Comparison of ENCODE assay signal across 8 cellular contexts in the genomic region with DNA sequence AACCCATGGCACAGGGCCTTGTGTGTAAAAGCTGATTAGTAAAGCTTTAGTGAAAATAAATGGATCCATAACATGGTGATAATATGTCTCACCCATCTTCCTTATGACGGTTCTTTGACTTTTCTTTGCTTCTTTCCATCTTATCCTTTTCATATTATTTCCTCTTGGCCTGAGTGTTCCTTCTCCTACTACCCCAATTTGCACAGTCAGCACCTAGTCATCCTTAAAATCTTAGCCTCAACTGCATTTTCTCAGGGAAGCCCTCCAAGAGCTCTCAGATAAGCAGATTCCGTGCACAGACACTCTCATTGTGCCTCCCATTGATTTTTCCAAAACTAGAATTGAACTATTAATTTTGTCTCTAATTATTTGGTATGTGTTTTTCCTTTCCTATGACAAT.
"Had no signal": no experiment of that assay in that cellular context is flagged by ENCODE, and none has a peak within 500 bp of the region (broad histone marks: within the 10 kb centered on the region; RNA-seq: fewer than 3 reads in every experiment).

No MANE protein-coding gene starts in this region.

- H2AFZ ChIP-seq: GM23248 had no signal

- FAIRE-seq: H54, HTR-8/SVneo had no signal

- H3K9ac ChIP-seq: GM23248, KMS-11 had no signal

- H3K27ac ChIP-seq: GM23248, KMS-11 had no signal

- H3K4me3 ChIP-seq: GM23248 had no signal

- H3K4me2 ChIP-seq: KMS-11 had no signal

- DNase-seq: GM23248, GOT3, H9, HCEC 1CT, KBM-7 had no signal
